In genomic region chr10:58903071-58903470, GRCh38 we compare ENCODE assay signal across 29 cellular contexts.
DNase-seq lines count a peak whose midpoint lies in the region; ATAC-seq and TF ChIP-seq lines count a peak whose summit lies in the region.
"Had no signal": no experiment of that assay in that cellular context is flagged by ENCODE, and none has a peak within 500 bp of the region (broad histone marks: within the 10 kb centered on the region; RNA-seq: fewer than 3 reads in every experiment).

No MANE protein-coding gene starts in this region.

- 88% methylated on average over 1 of the region's 1 CpG for WGBS in SK-N-SH (ENCODE audit: low lambda C conversion rate)

- no peaks in the 10 kb centered on the region for H3K9me2 ChIP-seq in SK-N-SH

- POLR2A ChIA-PET in SK-N-SH (lab: Yijun Ruan, JAX) = no interaction called here

- no peak overlapping the region for H3K4me2 ChIP-seq in SK-N-SH
- H3K4me2 ChIP-seq: A549; BLaER1; BLaER1 treated with 17β-estradiol and CSF1 and Interleukin-3, amounts not matched to agents 10 nM and 100 nM had no signal

- ATAC-seq in SK-N-SH treated with all-trans-retinoic acid at 6 μM for 48 hours = no peak
- ATAC-seq: A549; CD8-positive, alpha-beta T cell had no signal

- no peaks in the 10 kb centered on the region for H4K20me1 ChIP-seq in SK-N-SH (ENCODE audit: insufficient read depth)
- H4K20me1 ChIP-seq: BLaER1; BLaER1 treated with 17β-estradiol and CSF1 and Interleukin-3, amounts not matched to agents 10 nM and 100 nM had no signal

- H3K27me3 ChIP-seq in SK-N-SH (ENCODE audit: insufficient read depth) (no peaks in the 10 kb centered on the region), Peyer's patch (no peaks in the 10 kb centered on the region)
- H3K27me3 ChIP-seq: BE2C; BLaER1; BLaER1 treated with 17β-estradiol and CSF1 and Interleukin-3, amounts not matched to agents 10 nM and 100 nM had no signal

- TF ChIP-seq CTCF in SK-N-SH (IDR thresholded peaks at IDR 0.05) (no peak), Peyer's patch (IDR thresholded peaks at IDR 0.05) (no peak)

- H3K36me3 ChIP-seq in SK-N-SH (replicated peaks in 1 of 2; ENCODE audit: control insufficient read depth in 1 of 2, insufficient read depth in 2 of 2, low read length in 1 of 2) (no peaks in the 10 kb centered on the region), Peyer's patch (no peaks in the 10 kb centered on the region)
- H3K36me3 ChIP-seq: BE2C; BLaER1; BLaER1 treated with 17β-estradiol and CSF1 and Interleukin-3, amounts not matched to agents 10 nM and 100 nM had no signal

- H3K4me1 ChIP-seq in SK-N-SH (ENCODE audit: control insufficient read depth in 1 of 2, insufficient read depth in 2 of 2, low read depth in 1 of 2, low read length in 1 of 2) (no peaks in the 10 kb centered on the region; a peak in 1 of 4 replicates), Peyer's patch (no peaks in the 10 kb centered on the region)
- H3K4me1 ChIP-seq: A549, Caco-2 had no signal

- H2AFZ ChIP-seq in SK-N-SH (ENCODE audit: low read depth) = peak overlapping the region; percentile 9; the same call in 1 of the 2 replicates

- no peak overlapping the region for H3K27ac ChIP-seq in SK-N-SH (ENCODE audit: low read depth in 2 of 2, low read length in 1 of 2)
- H3K27ac ChIP-seq in Peyer's patch = no peak overlapping the region
- H3K27ac ChIP-seq: 22Rv1; A549; BLaER1; BLaER1 treated with 17β-estradiol and CSF1 and Interleukin-3, amounts not matched to agents 10 nM and 100 nM; C4-2B had no signal

- H3K9me3 ChIP-seq in SK-N-SH (no peaks in the 10 kb centered on the region), Peyer's patch (no peaks in the 10 kb centered on the region)
- H3K9me3 ChIP-seq: A549, BE2C, BLaER1 had no signal

- H3K4me3 ChIP-seq in SK-N-SH (ENCODE audit: low read depth in 2 of 2, low read length in 1 of 2) = no peak overlapping the region
- no peak overlapping the region for H3K4me3 ChIP-seq in Peyer's patch
- H3K4me3 ChIP-seq: A549; BLaER1; BLaER1 treated with 17β-estradiol and CSF1 and Interleukin-3, amounts not matched to agents 10 nM and 100 nM had no signal

- no peak for TF ChIP-seq RAD21 in SK-N-SH (IDR thresholded peaks at IDR 0.05; ENCODE audit: low read length)

- TF ChIP-seq EP300 in SK-N-SH (IDR thresholded peaks at IDR 0.05; ENCODE audit: borderline replicate concordance in 1 of 2, low read depth in 1 of 2, low read length in 1 of 2) = no peak

- H3K9ac ChIP-seq in SK-N-SH = no peak overlapping the region
- H3K9ac ChIP-seq: BLaER1; BLaER1 treated with 17β-estradiol and CSF1 and Interleukin-3, amounts not matched to agents 10 nM and 100 nM had no signal

- DNase-seq in SK-N-SH = no peak
- no peak for DNase-seq in DMS114 treated with DMSO at 0.1 percent for 48 hours (lab: John Stamatoyannopoulos, UW; ENCODE audit: unreplicated experiment)
- no peak for DNase-seq in Peyer's patch
- DNase-seq: 8988T; ACHN; AML-193; BE2C; C1 segment of cervical spinal cord; Caco-2; Calu3; CD4-positive, alpha-beta memory T cell; CD4-positive, alpha-beta T cell; CD4-positive, CD25-positive, alpha-beta regulatory T cell; CD8-positive, alpha-beta memory T cell; CD8-positive, alpha-beta T cell; COR-L47; DMS 273 treated with DMSO at 0.1 percent for 48 hours; DMS153; DMS53; DMS79; DMS79 treated with DMSO at 0.1 percent for 48 hours; DND-41; EL had no signal

- TF ChIP-seq POLR2A in Peyer's patch (IDR thresholded peaks at IDR 0.05) = no peak

- CTCF ChIA-PET in SK-N-SH (lab: Yijun Ruan, JAX) = no interaction called here

- H3F3A ChIP-seq in SK-N-SH (replicated peaks; ENCODE audit: insufficient read depth) = no peaks in the 10 kb centered on the region

- H3K79me2 ChIP-seq in SK-N-SH (ENCODE audit: insufficient read depth) = no peaks in the 10 kb centered on the region

TF ChIP-seq in SK-N-SH, 30 proteins besides CTCF, POLR2A, EP300 and RAD21 (continues in another document):
- TF ChIP-seq JUND (IDR thresholded peaks at IDR 0.05) (no peak), NRF1 (IDR thresholded peaks at IDR 0.05; ENCODE audit: low read depth, low read length) (no peak), ZBTB33 (IDR thresholded peaks at IDR 0.05; ENCODE audit: borderline replicate concordance, low read depth) (no peak), MAX (IDR thresholded peaks at IDR 0.05; ENCODE audit: low read depth) (no peak), EZH2phosphoT487 (IDR thresholded peaks at IDR 0.05; ENCODE audit: borderline replicate concordance, low read depth) (no peak), CHD2 (IDR thresholded peaks at IDR 0.05; ENCODE audit: low read length, partially characterized antibody) (no peak), PBX3 (IDR thresholded peaks at IDR 0.05) (no peak), TEAD4 (IDR thresholded peaks at IDR 0.05; ENCODE audit: borderline replicate concordance, insufficient read depth) (no peak), MXI1 (IDR thresholded peaks at IDR 0.05; ENCODE audit: low read depth, low read length) (no peak), SIN3A (IDR thresholded peaks at IDR 0.05; ENCODE audit: borderline replicate concordance, low read depth, low read length) (no peak), MEF2A (IDR thresholded peaks at IDR 0.05; ENCODE audit: borderline replicate concordance, low read depth) (no peak)

TF ChIP-seq in SK-N-SH treated with all-trans-retinoic acid at 6 μM for 48 hours, 23 proteins besides CTCF, POLR2A, EP300 and RAD21:
- no peak for TF ChIP-seq POU6F1 (CRISPR knock-in tag; IDR thresholded peaks at IDR 0.05; ENCODE audit: borderline replicate concordance, low read depth)
- no peak for TF ChIP-seq ZNF8 (CRISPR knock-in tag; IDR thresholded peaks at IDR 0.05)
- TF ChIP-seq ZFP30 (CRISPR knock-in tag; IDR thresholded peaks at IDR 0.05) = peak; percentile 94
